ENCODE assay signal across 1 cellular context in the genomic region with DNA sequence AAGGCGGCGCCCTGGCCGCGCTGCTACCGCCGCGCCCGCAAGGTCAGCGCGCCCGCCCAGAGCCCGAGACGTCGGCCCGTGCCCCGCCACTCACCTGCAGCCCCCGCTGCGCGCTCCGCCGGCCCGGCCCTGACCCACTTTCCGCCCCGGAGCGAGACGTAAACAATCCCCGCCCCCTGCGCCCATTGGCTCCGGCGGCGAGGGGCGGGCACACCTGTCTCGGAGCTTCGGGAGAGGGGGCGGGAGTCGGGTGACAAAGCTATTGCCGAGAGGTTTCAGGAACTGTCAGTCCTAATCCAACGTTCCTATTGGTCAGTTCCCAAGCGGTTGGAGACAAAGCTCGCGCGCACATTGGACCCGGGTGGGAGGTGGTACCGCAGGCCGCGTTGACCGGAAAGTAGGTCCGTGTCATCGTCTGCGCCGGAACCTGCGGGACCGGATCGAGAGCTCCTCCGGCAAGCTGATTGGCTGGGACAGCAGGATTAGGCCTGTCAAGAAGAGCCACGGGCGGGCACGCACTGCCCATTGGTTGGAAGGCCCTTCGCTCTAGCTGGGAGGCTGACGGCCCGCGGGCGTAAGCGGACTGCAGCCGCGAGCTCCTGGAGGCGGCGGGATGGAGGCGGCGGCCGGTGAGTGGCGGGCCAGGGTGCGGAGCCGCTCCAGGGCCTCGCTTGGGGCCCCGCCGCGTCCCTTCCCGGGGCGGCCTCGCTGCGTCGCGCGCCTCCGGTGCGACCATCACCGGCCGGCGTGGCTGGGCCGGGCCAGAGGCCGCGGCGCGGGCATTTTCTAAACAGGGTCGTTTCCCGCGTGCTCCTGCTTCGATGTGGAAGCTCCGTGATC.
TF ChIP-seq lines count a peak whose summit lies in the region.

A gene with protein sequence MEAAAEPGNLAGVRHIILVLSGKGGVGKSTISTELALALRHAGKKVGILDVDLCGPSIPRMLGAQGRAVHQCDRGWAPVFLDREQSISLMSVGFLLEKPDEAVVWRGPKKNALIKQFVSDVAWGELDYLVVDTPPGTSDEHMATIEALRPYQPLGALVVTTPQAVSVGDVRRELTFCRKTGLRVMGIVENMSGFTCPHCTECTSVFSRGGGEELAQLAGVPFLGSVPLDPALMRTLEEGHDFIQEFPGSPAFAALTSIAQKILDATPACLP (plus strand): TSS at position 553 of the 840 bp plus-strand sequence. CDS start 61 bp downstream, at position 614.
A gene (minus strand): TSS at position 164 of the 840 bp plus-strand sequence. CDS start 1,088 bp downstream, outside the sequence.

TF ChIP-seq in K562, 482 proteins besides CTCF, POLR2A, EP300 and RAD21 (continued from another document and continues in another):
- TF ChIP-seq, protein P1, sequence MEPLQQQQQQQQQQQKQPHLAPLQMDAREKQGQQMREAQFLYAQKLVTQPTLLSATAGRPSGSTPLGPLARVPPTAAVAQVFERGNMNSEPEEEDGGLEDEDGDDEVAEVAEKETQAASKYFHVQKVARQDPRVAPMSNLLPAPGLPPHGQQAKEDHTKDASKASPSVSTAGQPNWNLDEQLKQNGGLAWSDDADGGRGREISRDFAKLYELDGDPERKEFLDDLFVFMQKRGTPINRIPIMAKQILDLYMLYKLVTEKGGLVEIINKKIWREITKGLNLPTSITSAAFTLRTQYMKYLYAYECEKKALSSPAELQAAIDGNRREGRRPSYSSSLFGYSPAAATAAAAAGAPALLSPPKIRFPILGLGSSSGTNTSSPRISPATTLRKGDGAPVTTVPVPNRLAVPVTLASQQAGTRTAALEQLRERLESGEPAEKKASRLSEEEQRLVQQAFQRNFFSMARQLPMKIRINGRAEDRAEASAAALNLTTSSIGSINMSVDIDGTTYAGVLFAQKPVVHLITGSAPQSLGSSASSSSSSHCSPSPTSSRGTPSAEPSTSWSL (CRISPR knock-in tag; IDR thresholded peaks at IDR 0.05; ENCODE audit: borderline replicate concordance), result no peak
- no peak for TF ChIP-seq PHTF2 (CRISPR knock-in tag; IDR thresholded peaks at IDR 0.05)
- no peak for TF ChIP-seq HEY1 (CRISPR knock-in tag; IDR thresholded peaks at IDR 0.05; ENCODE audit: borderline replicate concordance)
- TF ChIP-seq HDAC6 (IDR thresholded peaks at IDR 0.05; ENCODE audit: low read depth, low read length), result no peak
- no peak for TF ChIP-seq SAFB2 (IDR thresholded peaks at IDR 0.05; ENCODE audit: borderline replicate concordance, low read depth, low read length, severe bottlenecking)
- no peak for TF ChIP-seq ZFP1 (CRISPR knock-in tag; IDR thresholded peaks at IDR 0.05)
- TF ChIP-seq JUND (IDR thresholded peaks at IDR 0.05; ENCODE audit: borderline replicate concordance, low read depth, low read length), result 0 out of 2 replicates have a peak, but pooled peaks have one; percentile 47
- no peak; the same call in 2 of the 3 replicates for TF ChIP-seq JUND (tag; IDR thresholded peaks at IDR 0.05; ENCODE audit: borderline replicate concordance, low read depth, low read length)
- TF ChIP-seq ZKSCAN3 (CRISPR knock-in tag; IDR thresholded peaks at IDR 0.05), result no peak
- no peak for TF ChIP-seq ZNF707 (CRISPR knock-in tag; conservative IDR thresholded peaks at IDR 0.05)
- TF ChIP-seq ZNF644 (tag; IDR thresholded peaks at IDR 0.05; ENCODE audit: low read depth), result no peak
- TF ChIP-seq ZNF41 (CRISPR knock-in tag; conservative IDR thresholded peaks at IDR 0.05), result no peak
- TF ChIP-seq ZNF431 (CRISPR knock-in tag; IDR thresholded peaks at IDR 0.05), result no peak
- no peak for TF ChIP-seq SRSF7 (optimal IDR thresholded peaks at IDR 0.05; ENCODE audit: low read depth, low read length)
- no peak for TF ChIP-seq IRF2 (CRISPR knock-in tag; IDR thresholded peaks at IDR 0.05)
- no peak for TF ChIP-seq ZNF197 (CRISPR knock-in tag; IDR thresholded peaks at IDR 0.05; ENCODE audit: low read depth)
- no peak for TF ChIP-seq ZNF165 (CRISPR knock-in tag; IDR thresholded peaks at IDR 0.05; ENCODE audit: borderline replicate concordance)
- TF ChIP-seq, protein P2, sequence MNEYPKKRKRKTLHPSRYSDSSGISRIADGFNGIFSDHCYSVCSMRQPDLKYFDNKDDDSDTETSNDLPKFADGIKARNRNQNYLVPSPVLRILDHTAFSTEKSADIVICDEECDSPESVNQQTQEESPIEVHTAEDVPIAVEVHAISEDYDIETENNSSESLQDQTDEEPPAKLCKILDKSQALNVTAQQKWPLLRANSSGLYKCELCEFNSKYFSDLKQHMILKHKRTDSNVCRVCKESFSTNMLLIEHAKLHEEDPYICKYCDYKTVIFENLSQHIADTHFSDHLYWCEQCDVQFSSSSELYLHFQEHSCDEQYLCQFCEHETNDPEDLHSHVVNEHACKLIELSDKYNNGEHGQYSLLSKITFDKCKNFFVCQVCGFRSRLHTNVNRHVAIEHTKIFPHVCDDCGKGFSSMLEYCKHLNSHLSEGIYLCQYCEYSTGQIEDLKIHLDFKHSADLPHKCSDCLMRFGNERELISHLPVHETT (CRISPR knock-in tag; conservative IDR thresholded peaks at IDR 0.05 in 1 of 2, IDR thresholded peaks at IDR 0.05 in 1 of 2), result peak in 1 of 2 experiments; percentile 97; a peak in 2 of 4 replicates
- no peak for TF ChIP-seq SREBF1 (IDR thresholded peaks at IDR 0.05; ENCODE audit: borderline replicate concordance, low read depth, low read length)
- peak; percentile 60 for TF ChIP-seq MEIS2 (IDR thresholded peaks at IDR 0.05; ENCODE audit: partially characterized antibody)
- TF ChIP-seq CREB1 (IDR thresholded peaks at IDR 0.05), result peak; percentile 98
- TF ChIP-seq CREB1 (CRISPR knock-in tag; IDR thresholded peaks at IDR 0.05), result peak; percentile 98
- peak; percentile 74 for TF ChIP-seq CTBP1 (IDR thresholded peaks at IDR 0.05; ENCODE audit: borderline replicate concordance)
- no peak for TF ChIP-seq DDX20 (tag; IDR thresholded peaks at IDR 0.05; ENCODE audit: low read depth)
- no peak for TF ChIP-seq POLR2H (tag; IDR thresholded peaks at IDR 0.05; ENCODE audit: low read depth)
- TF ChIP-seq SIN3A (IDR thresholded peaks at IDR 0.05; ENCODE audit: borderline replicate concordance in 2 of 2, control insufficient read depth in 1 of 2, low read depth in 2 of 2, low read length in 2 of 2), result peak; percentile 59 to 62; a peak in 2 of 4 replicates
- TF ChIP-seq, protein P3, sequence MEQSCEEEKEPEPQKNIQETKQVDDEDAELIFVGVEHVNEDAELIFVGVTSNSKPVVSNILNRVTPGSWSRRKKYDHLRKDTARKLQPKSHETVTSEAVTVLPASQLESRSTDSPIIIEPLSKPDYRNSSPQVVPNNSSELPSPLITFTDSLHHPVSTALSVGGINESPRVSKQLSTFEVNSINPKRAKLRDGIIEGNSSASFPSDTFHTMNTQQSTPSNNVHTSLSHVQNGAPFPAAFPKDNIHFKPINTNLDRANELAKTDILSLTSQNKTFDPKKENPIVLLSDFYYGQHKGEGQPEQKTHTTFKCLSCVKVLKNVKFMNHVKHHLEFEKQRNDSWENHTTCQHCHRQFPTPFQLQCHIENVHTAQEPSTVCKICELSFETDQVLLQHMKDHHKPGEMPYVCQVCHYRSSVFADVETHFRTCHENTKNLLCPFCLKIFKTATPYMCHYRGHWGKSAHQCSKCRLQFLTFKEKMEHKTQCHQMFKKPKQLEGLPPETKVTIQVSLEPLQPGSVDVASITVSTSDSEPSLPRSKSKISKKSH (CRISPR knock-in tag; IDR thresholded peaks at IDR 0.05), result no peak
- TF ChIP-seq, protein P4, sequence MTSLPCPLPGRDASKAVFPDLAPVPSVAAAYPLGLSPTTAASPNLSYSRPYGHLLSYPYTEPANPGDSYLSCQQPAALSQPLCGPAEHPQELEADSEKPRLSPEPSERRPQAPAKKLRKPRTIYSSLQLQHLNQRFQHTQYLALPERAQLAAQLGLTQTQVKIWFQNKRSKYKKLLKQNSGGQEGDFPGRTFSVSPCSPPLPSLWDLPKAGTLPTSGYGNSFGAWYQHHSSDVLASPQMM (CRISPR knock-in tag; IDR thresholded peaks at IDR 0.05), result no peak
- no peak for TF ChIP-seq ZNF766 (CRISPR knock-in tag; conservative IDR thresholded peaks at IDR 0.05)
- TF ChIP-seq FOXM1 (IDR thresholded peaks at IDR 0.05; ENCODE audit: low read depth), result peak; percentile 36; the same call in 1 of the 2 replicates
- no peak for TF ChIP-seq FOXM1 (CRISPR knock-in tag; IDR thresholded peaks at IDR 0.05; ENCODE audit: low read depth)
- peak; percentile 87 for TF ChIP-seq POLR2G (IDR thresholded peaks at IDR 0.05; ENCODE audit: low read depth, low read length)
- TF ChIP-seq TAF15 (IDR thresholded peaks at IDR 0.05; ENCODE audit: low read depth, low read length), result no peak
- TF ChIP-seq ETV5 (CRISPR knock-in tag; IDR thresholded peaks at IDR 0.05; ENCODE audit: low read depth), result no peak
- TF ChIP-seq NFIC (IDR thresholded peaks at IDR 0.05), result no peak
- peak; percentile 55; the same call in 1 of the 2 replicates for TF ChIP-seq ESRRA (IDR thresholded peaks at IDR 0.05; ENCODE audit: borderline replicate concordance, low read depth)
- 0 out of 2 replicates have a peak, but pooled peaks have one; percentile 19 for TF ChIP-seq ZKSCAN1 (IDR thresholded peaks at IDR 0.05; ENCODE audit: low read depth, low read length)
- TF ChIP-seq, protein P5, sequence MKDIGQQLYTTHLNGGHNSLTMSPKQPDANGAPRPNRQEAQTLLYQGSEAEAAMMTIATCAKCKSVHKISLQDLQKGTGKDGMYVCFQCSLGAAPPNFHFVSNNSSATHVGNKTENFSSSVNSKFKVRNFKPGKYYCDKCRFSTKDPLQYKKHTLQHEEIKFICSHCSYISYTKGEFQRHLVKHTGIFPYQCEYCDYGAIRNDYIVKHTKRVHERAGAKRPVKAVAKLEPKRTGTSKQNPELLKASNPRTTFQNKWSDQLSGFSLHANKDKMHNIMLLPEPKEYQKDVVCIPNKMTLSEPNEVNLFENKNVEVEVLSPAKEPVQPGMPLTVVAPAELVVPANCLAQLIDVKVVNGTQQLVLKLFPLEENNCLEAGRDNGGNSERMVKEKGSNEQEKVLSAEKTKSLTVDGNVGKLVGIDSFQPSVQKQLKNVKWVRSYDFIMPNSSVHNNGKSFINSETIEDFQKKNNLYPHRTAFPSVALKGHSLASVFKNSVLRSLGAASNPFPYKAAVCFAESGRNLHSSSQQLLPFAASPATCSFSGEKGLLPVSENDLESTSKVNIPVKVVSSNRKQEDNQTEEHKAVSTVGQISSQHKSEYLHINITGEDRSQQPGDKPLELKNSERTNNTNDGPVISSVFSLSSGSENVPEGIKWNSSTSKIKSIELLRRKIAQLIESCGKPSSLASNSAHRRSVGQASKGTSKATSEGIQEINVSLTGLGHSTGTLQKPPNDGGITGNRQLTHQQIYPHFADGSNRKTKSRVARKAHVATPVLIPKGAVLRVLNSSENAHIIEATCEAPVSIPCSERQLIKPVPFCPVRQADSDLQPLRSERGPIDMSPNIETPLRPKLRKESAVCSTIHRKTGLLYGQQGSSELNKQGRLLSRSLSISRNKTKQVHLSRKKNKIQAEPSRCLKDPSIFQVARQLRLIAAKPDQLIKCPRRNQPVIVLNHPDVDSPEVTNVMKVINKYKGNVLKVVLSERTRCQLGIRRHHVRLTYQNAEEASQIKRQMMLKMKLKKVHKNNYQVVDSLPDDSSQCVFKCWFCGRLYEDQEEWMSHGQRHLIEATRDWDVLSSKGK (CRISPR knock-in tag; IDR thresholded peaks at IDR 0.05), result no peak
- TF ChIP-seq FOXK1 (CRISPR knock-in tag; IDR thresholded peaks at IDR 0.05; ENCODE audit: borderline replicate concordance), result no peak
- no peak for TF ChIP-seq FOSL1 (tag; conservative IDR thresholded peaks at IDR 0.05)
- TF ChIP-seq ZNF830 (CRISPR knock-in tag; IDR thresholded peaks at IDR 0.05), result no peak
- no peak; the same call in 1 of the 2 replicates for TF ChIP-seq JUN (IDR thresholded peaks at IDR 0.05; ENCODE audit: borderline replicate concordance, low read depth, low read length)
- TF ChIP-seq JUN (CRISPR knock-in tag; IDR thresholded peaks at IDR 0.05; ENCODE audit: borderline replicate concordance), result no peak
- TF ChIP-seq SNRNP70 (optimal IDR thresholded peaks at IDR 0.05; ENCODE audit: low read depth, low read length), result no peak
- TF ChIP-seq JUNB (CRISPR knock-in tag; conservative IDR thresholded peaks at IDR 0.05), result no peak
- TF ChIP-seq HIVEP1 (CRISPR knock-in tag; IDR thresholded peaks at IDR 0.05), result no peak
- TF ChIP-seq, protein P6, sequence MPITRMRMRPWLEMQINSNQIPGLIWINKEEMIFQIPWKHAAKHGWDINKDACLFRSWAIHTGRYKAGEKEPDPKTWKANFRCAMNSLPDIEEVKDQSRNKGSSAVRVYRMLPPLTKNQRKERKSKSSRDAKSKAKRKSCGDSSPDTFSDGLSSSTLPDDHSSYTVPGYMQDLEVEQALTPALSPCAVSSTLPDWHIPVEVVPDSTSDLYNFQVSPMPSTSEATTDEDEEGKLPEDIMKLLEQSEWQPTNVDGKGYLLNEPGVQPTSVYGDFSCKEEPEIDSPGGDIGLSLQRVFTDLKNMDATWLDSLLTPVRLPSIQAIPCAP (CRISPR knock-in tag; IDR thresholded peaks at IDR 0.05; ENCODE audit: borderline replicate concordance), result no peak
- TF ChIP-seq, protein P7, sequence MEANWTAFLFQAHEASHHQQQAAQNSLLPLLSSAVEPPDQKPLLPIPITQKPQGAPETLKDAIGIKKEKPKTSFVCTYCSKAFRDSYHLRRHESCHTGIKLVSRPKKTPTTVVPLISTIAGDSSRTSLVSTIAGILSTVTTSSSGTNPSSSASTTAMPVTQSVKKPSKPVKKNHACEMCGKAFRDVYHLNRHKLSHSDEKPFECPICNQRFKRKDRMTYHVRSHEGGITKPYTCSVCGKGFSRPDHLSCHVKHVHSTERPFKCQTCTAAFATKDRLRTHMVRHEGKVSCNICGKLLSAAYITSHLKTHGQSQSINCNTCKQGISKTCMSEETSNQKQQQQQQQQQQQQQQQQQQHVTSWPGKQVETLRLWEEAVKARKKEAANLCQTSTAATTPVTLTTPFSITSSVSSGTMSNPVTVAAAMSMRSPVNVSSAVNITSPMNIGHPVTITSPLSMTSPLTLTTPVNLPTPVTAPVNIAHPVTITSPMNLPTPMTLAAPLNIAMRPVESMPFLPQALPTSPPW (CRISPR knock-in tag; IDR thresholded peaks at IDR 0.05), result peak; percentile 52; the same call in 1 of the 2 replicates
- TF ChIP-seq HDAC2 (IDR thresholded peaks at IDR 0.05), result no peak
- TF ChIP-seq ZNF134 (CRISPR knock-in tag; conservative IDR thresholded peaks at IDR 0.05), result no peak
